ENCODE assay signal across 1 cellular context in the genomic region with DNA sequence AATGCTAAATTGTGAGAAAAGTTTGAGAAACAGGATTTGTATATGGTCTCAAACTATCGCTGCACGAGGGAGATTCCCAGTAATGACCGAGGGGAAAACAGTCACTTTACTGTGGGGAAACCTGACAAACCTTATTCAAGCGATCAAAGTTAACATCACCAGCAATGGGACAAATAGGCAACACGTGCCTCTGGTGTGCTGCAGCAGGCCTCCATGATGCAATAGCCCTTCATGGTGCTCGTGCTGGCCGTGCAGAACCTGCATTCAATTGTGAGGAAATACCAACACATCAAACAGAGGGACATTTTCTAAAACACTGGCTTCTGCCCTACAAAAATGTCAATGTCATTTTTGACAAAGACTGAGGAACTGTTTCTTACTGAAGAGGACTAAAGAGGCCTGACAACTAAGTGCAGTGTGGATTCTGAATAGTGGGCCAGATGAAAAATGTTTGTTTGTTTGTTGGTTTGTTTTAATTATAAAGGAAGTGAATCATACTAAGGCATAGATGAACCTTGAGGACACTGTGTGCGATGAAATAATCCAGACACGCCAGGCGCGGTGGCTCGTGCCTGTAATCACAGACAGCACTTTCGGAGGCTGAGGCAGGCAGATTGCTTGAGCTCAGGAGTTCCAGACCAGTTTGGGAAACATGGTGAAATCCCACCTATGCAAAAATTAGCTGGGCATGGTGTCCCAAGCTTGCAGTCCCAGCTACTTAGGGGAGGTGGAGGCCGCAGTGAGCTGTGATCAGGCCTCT.
A peak's percentile ranks its signal among the peaks of the same experiment; 100 is the strongest.
TF ChIP-seq lines count a peak whose summit lies in the region.

No MANE protein-coding gene starts in this region.

TF ChIP-seq in HEK293, 187 proteins besides CTCF, POLR2A, EP300 and RAD21 (continued from another document):
- TF ChIP-seq, protein P1, sequence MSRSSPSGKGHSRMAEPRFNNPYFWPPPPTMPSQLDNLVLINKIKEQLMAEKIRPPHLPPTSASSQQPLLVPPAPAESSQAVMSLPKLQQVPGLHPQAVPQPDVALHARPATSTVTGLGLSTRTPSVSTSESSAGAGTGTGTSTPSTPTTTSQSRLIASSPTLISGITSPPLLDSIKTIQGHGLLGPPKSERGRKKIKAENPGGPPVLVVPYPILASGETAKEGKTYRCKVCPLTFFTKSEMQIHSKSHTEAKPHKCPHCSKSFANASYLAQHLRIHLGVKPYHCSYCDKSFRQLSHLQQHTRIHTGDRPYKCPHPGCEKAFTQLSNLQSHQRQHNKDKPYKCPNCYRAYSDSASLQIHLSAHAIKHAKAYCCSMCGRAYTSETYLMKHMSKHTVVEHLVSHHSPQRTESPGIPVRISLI (tag by site-specific recombination; IDR thresholded peaks at IDR 0.05): no peak
- 0 out of 2 replicates have a peak, but pooled peaks have one; percentile 10 for TF ChIP-seq SCRT2 (tag by site-specific recombination; IDR thresholded peaks at IDR 0.05)
